Comparison of ENCODE assay signal across 2 cellular contexts in genomic region chr15:38247336-38247735, GRCh38.
TF ChIP-seq lines count a peak whose summit lies in the region.

No MANE protein-coding gene starts in this region.

TF ChIP-seq in liver, 16 proteins besides CTCF, POLR2A, EP300 and RAD21:
- TF ChIP-seq MAX (IDR thresholded peaks at IDR 0.05) (peak; percentile 58), REST (IDR thresholded peaks at IDR 0.05) (no peak), HNF4A (conservative IDR thresholded peaks at IDR 0.05) (no peak), ZBTB33 (IDR thresholded peaks at IDR 0.05) (no peak), JUND (IDR thresholded peaks at IDR 0.05) (no peak), NR2F2 (IDR thresholded peaks at IDR 0.05) (peak; percentile 48), YY1 (IDR thresholded peaks at IDR 0.05) (no peak), FOXA2 (IDR thresholded peaks at IDR 0.05) (no peak), EGR1 (IDR thresholded peaks at IDR 0.05; ENCODE audit: low read depth in 2 of 2) (peak; percentile 22 to 38), SP1 (IDR thresholded peaks at IDR 0.05) (no peak), GABPA (IDR thresholded peaks at IDR 0.05 in 1 of 2, conservative IDR thresholded peaks at IDR 0.05 in 1 of 2) (no peak), ATF3 (IDR thresholded peaks at IDR 0.05) (no peak), TAF1 (conservative IDR thresholded peaks at IDR 0.05) (no peak), HNF4G (IDR thresholded peaks at IDR 0.05) (no peak), FOXA1 (IDR thresholded peaks at IDR 0.05) (no peak), RXRA (IDR thresholded peaks at IDR 0.05) (no peak)

TF ChIP-seq in HepG2, 621 proteins besides CTCF, POLR2A, EP300 and RAD21 (continued from another document):
- TF ChIP-seq ZNF749 (CRISPR knock-in tag; IDR thresholded peaks at IDR 0.05; ENCODE audit: borderline replicate concordance) (no peak), ZNF784 (CRISPR knock-in tag; IDR thresholded peaks at IDR 0.05; ENCODE audit: borderline replicate concordance) (no peak), NR2F2 (IDR thresholded peaks at IDR 0.05; ENCODE audit: borderline replicate concordance, low read depth) (no peak), ISX (CRISPR knock-in tag; conservative IDR thresholded peaks at IDR 0.05) (no peak), ZNF597 (CRISPR knock-in tag; IDR thresholded peaks at IDR 0.05) (no peak), THYN1 (CRISPR knock-in tag; IDR thresholded peaks at IDR 0.05; ENCODE audit: borderline replicate concordance, low read depth) (no peak), IRF9 (CRISPR knock-in tag; IDR thresholded peaks at IDR 0.05; ENCODE audit: borderline replicate concordance) (no peak), ZNF337 (CRISPR knock-in tag; IDR thresholded peaks at IDR 0.05; ENCODE audit: borderline replicate concordance, low read depth) (no peak), ZBTB34 (CRISPR knock-in tag; IDR thresholded peaks at IDR 0.05) (no peak), RFX5 (IDR thresholded peaks at IDR 0.05; ENCODE audit: low read depth, low read length) (no peak), EZH2 (conservative IDR thresholded peaks at IDR 0.05; ENCODE audit: low read depth, low read length) (no peak), FOSL2 (CRISPR knock-in tag; IDR thresholded peaks at IDR 0.05) (no peak), ZNF761 (CRISPR knock-in tag; conservative IDR thresholded peaks at IDR 0.05) (no peak), CEBPZ (IDR thresholded peaks at IDR 0.05; ENCODE audit: low read length) (no peak), KDM2A (CRISPR knock-in tag; IDR thresholded peaks at IDR 0.05; ENCODE audit: borderline replicate concordance, low read depth) (no peak)
